10 cellular contexts compared by ENCODE assay signal in genomic region chr1:19442150-19443096, GRCh38. TPM values are rescaled to one million over a fixed set of nuclear protein-coding genes. Genes with fewer than 3 reads are reported as not detected.
A peak's percentile ranks its signal among the peaks of the same experiment; 100 is the strongest.
DNase-seq lines count a peak whose midpoint lies in the region; ATAC-seq, FAIRE-seq and TF ChIP-seq lines count a peak whose summit lies in the region.
"Had no signal": no experiment of that assay in that cellular context is flagged by ENCODE, and none has a peak within 500 bp of the region (broad histone marks: within the 10 kb centered on the region; RNA-seq: fewer than 3 reads in every experiment).

No MANE protein-coding gene starts in this region.

- peak overlapping the region in 1 of 2 experiments; percentile 54; a peak in 2 of 6 replicates for H3K27ac ChIP-seq in A549
- no peak overlapping the region for H3K27ac ChIP-seq in H9 (ENCODE audit: insufficient read length, low read depth, low read length)
- H3K27ac ChIP-seq in coronary artery: peak overlapping the region; percentile 39 to 58

- WGBS in A549 (ENCODE audit: missing lambda C conversion rate): 82% methylated on average over 22 of the region's 22 CpGs
- no CpG with 5 or more reads among the region's 22 CpGs for WGBS in H9 (ENCODE audit: extremely low coverage, insufficient read length, low lambda C conversion rate)

- no peak overlapping the region; a peak in 1 of 5 replicates for H3K4me3 Mint-ChIP-seq in H9
- H3K4me3 Mint-ChIP-seq in nephron progenitor cell: peak overlapping the region; percentile 18

- no peaks in the 10 kb centered on the region for H3K23me2 ChIP-seq in H9 (ENCODE audit: insufficient read length, low read depth, low read length, poor library complexity, severe bottlenecking)

- H3K79me1 ChIP-seq in H9 (ENCODE audit: insufficient read depth, low read depth, low read length, poor library complexity, severe bottlenecking): peaks cover 11% of the 10 kb centered on the region

- H2AK5ac ChIP-seq in H9 (ENCODE audit: insufficient read length, low read length): no peak overlapping the region

- no peak overlapping the region for H3K14ac ChIP-seq in H9 (ENCODE audit: insufficient read depth, low read length)

- peaks cover 79% of the 10 kb centered on the region for H3K4me1 ChIP-seq in A549
- H3K4me1 ChIP-seq in H9 (ENCODE audit: insufficient read depth, low read length): peaks cover 7% of the 10 kb centered on the region; the same call in 1 of the 2 replicates

- H3K9me3 Mint-ChIP-seq in H9: no peaks in the 10 kb centered on the region
- H3K9me3 Mint-ChIP-seq in nephron progenitor cell: no peaks in the 10 kb centered on the region

- no peak for TF ChIP-seq RAD21 in A549 (conservative IDR thresholded peaks at IDR 0.05 in 1 of 2, IDR thresholded peaks at IDR 0.05 in 1 of 2)

- H2BK20ac ChIP-seq in H9 (ENCODE audit: low read depth, low read length, poor library complexity, severe bottlenecking): no peak overlapping the region

- no peak for TF ChIP-seq EP300 in A549 (IDR thresholded peaks at IDR 0.05)

- no peak for DNase-seq in A549 (ENCODE audit: low read depth in 1 of 2, low spot score in 1 of 2)
- no peak for DNase-seq in H9
- DNase-seq in coronary artery (ENCODE audit: low spot score): no peak
- DNase-seq in nephron progenitor cell: no peak
- DNase-seq in NCI-H1048 (lab: John Stamatoyannopoulos, UW): no peak
- no peak for DNase-seq in KBM-7
- no peak for DNase-seq in activated effector memory CD4-positive, alpha-beta T cell treated with anti-CD3 and anti-CD28 coated beads, Interleukin-2, amount 50 U/mL, for 16 hours
- DNase-seq: COR-L47 had no signal

- no peak for TF ChIP-seq CTCF in A549 (IDR thresholded peaks at IDR 0.05)
- no peak for TF ChIP-seq CTCF in H9 (conservative IDR thresholded peaks at IDR 0.05)
- TF ChIP-seq CTCF in coronary artery (IDR thresholded peaks at IDR 0.05): no peak
- TF ChIP-seq CTCF in nephron progenitor cell (IDR thresholded peaks at IDR 0.05): no peak

- peaks cover 2% of the 10 kb centered on the region for H4K20me1 ChIP-seq in H9 (ENCODE audit: control insufficient read depth, insufficient read depth, insufficient read length)

- peak overlapping the region; percentile 85 to 94 (median 93) for H3K27ac Mint-ChIP-seq in H9
- peak overlapping the region; percentile 95 for H3K27ac Mint-ChIP-seq in nephron progenitor cell

- H3K4me2 ChIP-seq in A549 (0 out of 3 replicates have a peak overlapping the region, but pooled peaks have one; percentile 8), H9 (ENCODE audit: insufficient read depth, insufficient read length, low read length) (no peak overlapping the region)

- CTCF ChIA-PET in A549 (lab: Yijun Ruan, JAX): interaction anchor here (1.3 to 1.5 kb wide), 2 partner anchors 49 to 201 kb away, joined by 3 read pairs; partner anchors contain the start of gene NBL1

- no peak overlapping the region for H2BK5ac ChIP-seq in H9 (ENCODE audit: insufficient read length, low read length)

- ATAC-seq in A549: no peak
- ATAC-seq in GM21381 (IDR thresholded peaks at IDR 0.05; ENCODE audit: unreplicated experiment): no peak
- ATAC-seq: esophagus mucosa had no signal

- no peaks in the 10 kb centered on the region for H3K27me3 ChIP-seq in H9 (ENCODE audit: insufficient read depth, low read length)

- H3K36me3 Mint-ChIP-seq in H9 (ENCODE audit: insufficient read depth in 1 of 3, low read depth in 3 of 3) (peaks cover 0 to 8% (median 0%) of the 10 kb centered on the region in 3 experiments; a peak in 3 of 7 replicates), nephron progenitor cell (ENCODE audit: low read depth) (no peaks in the 10 kb centered on the region)

- POLR2A ChIA-PET in A549 (lab: Yijun Ruan, JAX): no interaction called here

- H2AFZ ChIP-seq in H9 (ENCODE audit: low read length): no peak overlapping the region

- no peak overlapping the region for H3K18ac ChIP-seq in H9 (ENCODE audit: insufficient read length, low read depth, low read length)

- no peak overlapping the region for H3K4me3 ChIP-seq in A549
- H3K4me3 ChIP-seq in coronary artery: peak overlapping the region; percentile 5

- H3K4me1 Mint-ChIP-seq in H9 (peaks cover 46 to 48% of the 10 kb centered on the region in 2 experiments), nephron progenitor cell (peaks cover 93% of the 10 kb centered on the region)

- H3K56ac ChIP-seq in H9 (ENCODE audit: insufficient read length, low read depth, low read length): no peak overlapping the region

- no peak overlapping the region for H3K4ac ChIP-seq in H9 (ENCODE audit: low read depth, low read length)

- H3K9ac ChIP-seq in H9 (ENCODE audit: extremely low read depth, insufficient read length, low read length): no peak overlapping the region

- no peak overlapping the region for H4K8ac ChIP-seq in H9 (replicated peaks; ENCODE audit: insufficient read length, low read depth, low read length)

- in situ Hi-C loops in KBM-7 (cut with MboI; ENCODE audit: low pct_unique_long_range_greater_than_20kb, low sequenced_read_pairs): no loop called here

- no peak overlapping the region for H2BK120ac ChIP-seq in H9 (ENCODE audit: low read depth, low read length, poor library complexity, severe bottlenecking)

- H2BK15ac ChIP-seq in H9 (ENCODE audit: low read depth, low read length): no peak overlapping the region

- peaks cover 35% of the 10 kb centered on the region; the same call in 1 of the 2 replicates for H3K79me2 ChIP-seq in H9 (ENCODE audit: insufficient read depth, low read length)

- FAIRE-seq in A549 (lab: Jason Lieb, UNC): no peak

- no peak overlapping the region for H3T11ph ChIP-seq in H9 (ENCODE audit: low read length)

- no peak overlapping the region for H2BK12ac ChIP-seq in H9 (ENCODE audit: insufficient read length, low read depth, low read length)

- no peak overlapping the region for H3K23ac ChIP-seq in H9 (ENCODE audit: insufficient read length, low read depth, low read length)

- TF ChIP-seq POLR2A in A549 (IDR thresholded peaks at IDR 0.05; ENCODE audit: low read length): no peak

- no peaks in the 10 kb centered on the region for H3K27me3 Mint-ChIP-seq in H9 (ENCODE audit: low read depth)
- no peaks in the 10 kb centered on the region for H3K27me3 Mint-ChIP-seq in nephron progenitor cell (ENCODE audit: low read depth, poor library complexity)

- no peaks in the 10 kb centered on the region for H3K9me3 ChIP-seq in A549
- no peaks in the 10 kb centered on the region for H3K9me3 ChIP-seq in H9 (ENCODE audit: control insufficient read depth, low read depth, low read length)

- no peak overlapping the region for H4K5ac ChIP-seq in H9 (ENCODE audit: insufficient read length, low read depth, low read length)

- H4K91ac ChIP-seq in H9 (ENCODE audit: insufficient read length, low read depth, low read length): no peak overlapping the region

TF ChIP-seq in A549, 52 proteins besides CTCF, POLR2A, EP300 and RAD21:
- no peak for TF ChIP-seq JUNB (IDR thresholded peaks at IDR 0.05)
- no peak for TF ChIP-seq ZFP36 (IDR thresholded peaks at IDR 0.05; ENCODE audit: borderline replicate concordance, partially characterized antibody)
- TF ChIP-seq TP53 (CRISPR knock-in tag; IDR thresholded peaks at IDR 0.05): no peak
- TF ChIP-seq CBX2 (IDR thresholded peaks at IDR 0.05; ENCODE audit: borderline replicate concordance, low read depth): no peak
- TF ChIP-seq E2F6 (IDR thresholded peaks at IDR 0.05; ENCODE audit: borderline replicate concordance, low read depth): no peak
- no peak for TF ChIP-seq MYC (IDR thresholded peaks at IDR 0.05; ENCODE audit: borderline replicate concordance, low read length)
- TF ChIP-seq CHD2 (IDR thresholded peaks at IDR 0.05; ENCODE audit: low read length, partially characterized antibody): no peak
- TF ChIP-seq HES2 (IDR thresholded peaks at IDR 0.05): no peak
- no peak for TF ChIP-seq BHLHE40 (IDR thresholded peaks at IDR 0.05; ENCODE audit: low read depth, low read length)
- TF ChIP-seq EHMT2 (IDR thresholded peaks at IDR 0.05; ENCODE audit: low read depth): no peak
- no peak for TF ChIP-seq HOXB13 (CRISPR knock-in tag; IDR thresholded peaks at IDR 0.05; ENCODE audit: low read depth)
- no peak for TF ChIP-seq HMGXB4 (CRISPR knock-in tag; IDR thresholded peaks at IDR 0.05; ENCODE audit: borderline replicate concordance)
- TF ChIP-seq ZC3H11A (IDR thresholded peaks at IDR 0.05): no peak
- TF ChIP-seq RCOR1 (IDR thresholded peaks at IDR 0.05; ENCODE audit: low read depth, low read length): no peak
- TF ChIP-seq EHF (CRISPR knock-in tag; IDR thresholded peaks at IDR 0.05): no peak
- TF ChIP-seq MAFK (IDR thresholded peaks at IDR 0.05; ENCODE audit: partially characterized antibody): no peak
- no peak for TF ChIP-seq ZSCAN20 (CRISPR knock-in tag; IDR thresholded peaks at IDR 0.05)
- TF ChIP-seq CBX8 (IDR thresholded peaks at IDR 0.05): no peak

RNA-seq across cellular contexts. Expression of gene CAPZB, which starts 42.9 kb away (rescaled TPM):
- polyA plus RNA-seq in A549 (2011; rRNA removed): 129 and 133 TPM in 2 replicates
- polyA plus RNA-seq in A549 (2012; cell fraction: cytosol; rRNA removed): 133 and 152 TPM in 2 replicates
- 68.8 and 88.9 TPM in 2 replicates for polyA plus RNA-seq in A549 (2012; cell fraction: nucleus; rRNA removed)
- polyA plus RNA-seq in A549 (2017; fragmentation: RNase III; extraction: RNeasy Plus Mini Kit Qiagen cat#74134 plus additional on column Dnase treatment): 281 to 306 TPM (median 296 TPM) in 3 replicates
- polyA minus RNA-seq in A549 (2011; rRNA and poly(A)+ RNA removed): 76.6 and 87.0 TPM in 2 replicates
- 343 and 348 TPM in 2 replicates for total RNA-seq in H9 (2021)
